Comparison of ENCODE assay signal across 11 cellular contexts in genomic region chr15:41291065-41291631, GRCh38. TPM values are rescaled to one million over a fixed set of nuclear protein-coding genes. Genes with fewer than 3 reads are reported as not detected.
DNase-seq lines count a peak whose midpoint lies in the region; ATAC-seq and TF ChIP-seq lines count a peak whose summit lies in the region.
"Had no signal": no experiment of that assay in that cellular context is flagged by ENCODE, and none has a peak within 500 bp of the region (broad histone marks: within the 10 kb centered on the region; RNA-seq: fewer than 3 reads in every experiment).

No MANE protein-coding gene starts in this region.

- H3F3A ChIP-seq in DOHH2 (ENCODE audit: control insufficient read depth, insufficient read depth) = peaks cover 9% of the 10 kb centered on the region

- peak overlapping the region; percentile 39 for H3K4me2 ChIP-seq in DOHH2 (ENCODE audit: low read length)

- H4K20me1 ChIP-seq in DOHH2 (ENCODE audit: control insufficient read depth, insufficient read depth, low read depth, low read length) = no peaks in the 10 kb centered on the region

- ATAC-seq in GM21360 (IDR thresholded peaks at IDR 0.05; ENCODE audit: unreplicated experiment) (peak; percentile 46), HG03439 (IDR thresholded peaks at IDR 0.05; ENCODE audit: unreplicated experiment) (peak; percentile 55), left cardiac atrium (peak; percentile 36 to 42)

- H3K79me2 ChIP-seq in DOHH2 (ENCODE audit: control insufficient read depth, low read length) = peaks cover 82% of the 10 kb centered on the region

- peaks cover 85% of the 10 kb centered on the region for H3K36me3 ChIP-seq in DOHH2 (ENCODE audit: control insufficient read depth, low read length)

- H3K4me3 Mint-ChIP-seq in HFFc6 = no peak overlapping the region

- no peaks in the 10 kb centered on the region for H3K9me3 ChIP-seq in DOHH2 (ENCODE audit: control insufficient read depth, insufficient read depth, low read length)

- H3K9me3 Mint-ChIP-seq in HFFc6 = no peaks in the 10 kb centered on the region

- peaks cover 25% of the 10 kb centered on the region for H3K36me3 Mint-ChIP-seq in HFFc6 (ENCODE audit: low read depth)

- H3K27me3 ChIP-seq in DOHH2 (ENCODE audit: control insufficient read depth, low read length) = no peaks in the 10 kb centered on the region

- intact Hi-C loops in left cardiac atrium (cut with DNase I) = no loop called here

- H3K9me2 ChIP-seq in DOHH2 (replicated peaks; ENCODE audit: control insufficient read depth, low read length) = no peaks in the 10 kb centered on the region

- H3K27ac ChIP-seq in DOHH2 (ENCODE audit: low read depth, low read length) = peak overlapping the region; percentile 43

- H3K4me3 ChIP-seq in DOHH2 (ENCODE audit: low read length) = peak overlapping the region; percentile 15; the same call in 1 of the 2 replicates

- H3K27ac Mint-ChIP-seq in HFFc6 = no peak overlapping the region

- TF ChIP-seq CTCF in DOHH2 (IDR thresholded peaks at IDR 0.05; ENCODE audit: low read depth, low read length, poor library complexity, severe bottlenecking) = no peak
- no peak for TF ChIP-seq CTCF in HFFc6 (IDR thresholded peaks at IDR 0.05)

- no peak for DNase-seq in left cardiac atrium
- DNase-seq in AG08396 (ENCODE audit: low spot score) = no peak
- DNase-seq in hepatic stellate cell (ENCODE audit: low spot score) = no peak
- no peak for DNase-seq in HFFc6
- no peak for DNase-seq in T-helper 1 cell
- DNase-seq: activated CD4-positive, CD25-positive, alpha-beta regulatory T cell; IMR-90; mesendoderm had no signal

- peaks cover 53% of the 10 kb centered on the region for H3K4me1 ChIP-seq in DOHH2 (ENCODE audit: control insufficient read depth, low read length)

- peaks cover 22% of the 10 kb centered on the region for H3K4me1 Mint-ChIP-seq in HFFc6 (ENCODE audit: low read depth)

- H3K27me3 Mint-ChIP-seq in HFFc6 (ENCODE audit: insufficient read depth) = no peaks in the 10 kb centered on the region; the same call in 1 of the 2 replicates

RNA-seq across cellular contexts. Expression of gene OIP5, which starts 41.2 kb away (rescaled TPM):
- total RNA-seq in left cardiac atrium = under 1 TPM; 0.21 to 0.41 TPM
- total RNA-seq in HFFc6 (2021; fragmentation: NEBNext Ultra II Directional; extraction: Animal tissue kit (Norgen Biotek cat#: 25700)) = 1 to 10 TPM; 4.1 to 8.0 (median 7.1) TPM

RNA-seq across cellular contexts. Expression of gene NUSAP1, which starts 41.5 kb away (rescaled TPM):
- 1 to 10 TPM; 1.1 to 4.6 TPM for total RNA-seq in left cardiac atrium
- 10 to 100 TPM; 30.9 to 69.0 (median 63.6) TPM for total RNA-seq in HFFc6 (2021; fragmentation: NEBNext Ultra II Directional; extraction: Animal tissue kit (Norgen Biotek cat#: 25700))

Comparison
In these comparisons a context has a peak if more than half of its experiments do, and no peak if none do; other contexts are left out.
1. RNA of gene NUSAP1, which starts 41.5 kb away (total RNA-seq): 30.9 to 69.0 TPM in HFFc6; 1.1 to 4.6 TPM in left cardiac atrium; every median in the first group is over 4 times any median in the second.
2. Peak in every context shown above with its lines, with median percentiles within 50 percentile points of each other: ATAC-seq.